ENCODE assay signal across 13 cellular contexts in genomic region chr2:199309973-199310372, GRCh38.
DNase-seq lines count a peak whose midpoint lies in the region; ATAC-seq, FAIRE-seq and TF ChIP-seq lines count a peak whose summit lies in the region.
"Had no signal": no experiment of that assay in that cellular context is flagged by ENCODE, and none has a peak within 500 bp of the region (broad histone marks: within the 10 kb centered on the region; RNA-seq: fewer than 3 reads in every experiment).

No MANE protein-coding gene starts in this region.

- H3K4me1 Mint-ChIP-seq in nephron progenitor cell, result peaks cover 24% of the 10 kb centered on the region

- H3K4me1 ChIP-seq in heart left ventricle, result peaks cover 0 to 2% (median 0%) of the 10 kb centered on the region in 12 donors

- intact Hi-C loops in heart left ventricle (cut with DNase I), result no loop called here

- H3K36me3 Mint-ChIP-seq in nephron progenitor cell (ENCODE audit: low read depth), result peaks cover 48% of the 10 kb centered on the region

- H3K9me3 Mint-ChIP-seq in nephron progenitor cell, result no peaks in the 10 kb centered on the region
- H3K9me3 Mint-ChIP-seq: activated T-helper 1 cell treated with anti-CD3 and anti-CD28 coated beads, Interleukin-12 subunit alpha, Interleukin-12 subunit beta, Interleukin-2, Interleukin-4 antibody, amounts not matched to agents 30 ng/mL and 10 ng/mL and 1 ng/mL, durations not matched to agents 14 hours and 24 hours and 36 hours had no signal

- no peak overlapping the region for H3K27ac Mint-ChIP-seq in nephron progenitor cell
- H3K27ac Mint-ChIP-seq: activated T-helper 1 cell treated with anti-CD3 and anti-CD28 coated beads, Interleukin-12 subunit alpha, Interleukin-12 subunit beta, Interleukin-2, Interleukin-4 antibody, amounts not matched to agents 30 ng/mL and 10 ng/mL and 1 ng/mL, durations not matched to agents 14 hours and 24 hours and 36 hours had no signal

- FAIRE-seq in RCC 7860 (lab: Jason Lieb, UNC), result no peak

- DNase-seq in DMS53 treated with DMSO at 0.1 percent for 48 hours (lab: John Stamatoyannopoulos, UW; ENCODE audit: unreplicated experiment), result peak; percentile 85
- peak; percentile 51 for DNase-seq in NCI-H2029 (lab: John Stamatoyannopoulos, UW)
- DNase-seq in NCI-H69 (lab: John Stamatoyannopoulos, UW), result peak; percentile 93
- DNase-seq in nephron progenitor cell, result peak; percentile 22
- no peak for DNase-seq in heart left ventricle
- DNase-seq in RCC 7860 (ENCODE audit: low spot score), result no peak
- DNase-seq: activated CD4-positive, alpha-beta T cell treated with anti-CD3 and anti-CD28 coated beads, Interleukin-2, amount 50 U/mL, for 4 hours; kidney glomerular epithelial cell had no signal

- ATAC-seq in HG03442 (IDR thresholded peaks at IDR 0.05; ENCODE audit: unreplicated experiment) (no peak), heart left ventricle (no peak), HG02610 (IDR thresholded peaks at IDR 0.05; ENCODE audit: unreplicated experiment) (no peak)

- no peak for TF ChIP-seq POLR2A in heart left ventricle (IDR thresholded peaks at IDR 0.05)

- H3K27ac ChIP-seq in heart left ventricle, result no peak overlapping the region
- H3K27ac ChIP-seq: epithelial cell of prostate, SK-N-MC had no signal

- 79 to 90% (median 86%) methylated on average over 6 of the region's 6 CpGs for WGBS in heart left ventricle, 4 donors

- H3K36me3 ChIP-seq in heart left ventricle, result no peaks in the 10 kb centered on the region

- H3K4me3 Mint-ChIP-seq in nephron progenitor cell, result no peak overlapping the region
- H3K4me3 Mint-ChIP-seq: activated T-helper 1 cell treated with anti-CD3 and anti-CD28 coated beads, Interleukin-12 subunit alpha, Interleukin-12 subunit beta, Interleukin-2, Interleukin-4 antibody, amounts not matched to agents 30 ng/mL and 10 ng/mL and 1 ng/mL, durations not matched to agents 14 hours and 24 hours and 36 hours had no signal

- no peaks in the 10 kb centered on the region for H3K27me3 Mint-ChIP-seq in nephron progenitor cell (ENCODE audit: low read depth, poor library complexity)

- TF ChIP-seq CTCF in nephron progenitor cell (IDR thresholded peaks at IDR 0.05) (no peak), heart left ventricle (IDR thresholded peaks at IDR 0.05) (no peak)

- no peaks in the 10 kb centered on the region for H3K9me3 ChIP-seq in heart left ventricle

- H3K4me3 ChIP-seq in heart left ventricle, result no peak overlapping the region
- H3K4me3 ChIP-seq: SK-N-MC had no signal

- no peaks in the 10 kb centered on the region for H3K27me3 ChIP-seq in heart left ventricle

Comparison
In these comparisons a context has a peak if more than half of its experiments do, and no peak if none do; other contexts are left out.
1. DNase-seq: peak in DMS53 treated with DMSO at 0.1 percent for 48 hours (single experiment), NCI-H2029 (single experiment), NCI-H69 (single experiment) and nephron progenitor cell (single experiment); none in heart left ventricle (0 of 5) and RCC 7860 (single experiment).